13 cellular contexts compared by ENCODE assay signal in the genomic region with DNA sequence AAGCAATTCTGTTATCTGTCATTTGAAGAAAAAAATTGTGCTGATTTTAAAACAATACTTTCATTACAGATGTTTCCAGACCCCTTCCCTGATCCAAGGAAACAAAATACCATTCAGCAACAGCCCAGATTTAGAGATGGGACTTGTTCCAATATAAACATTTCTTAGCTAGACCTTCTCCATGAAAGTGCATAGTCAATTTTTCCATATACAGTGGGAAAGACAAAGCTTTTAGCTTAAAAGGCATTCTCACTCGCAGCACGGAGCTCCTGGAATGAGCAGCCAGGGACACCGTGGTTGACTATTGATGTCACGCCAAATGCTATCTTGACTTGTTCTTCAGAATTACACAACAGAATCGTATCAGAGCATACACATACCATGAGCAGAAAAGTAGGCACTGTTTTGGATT. TPM values are rescaled to one million over a fixed set of nuclear protein-coding genes. Genes with fewer than 3 reads are reported as not detected.
DNase-seq lines count a peak whose midpoint lies in the region; ATAC-seq, FAIRE-seq and TF ChIP-seq lines count a peak whose summit lies in the region.
"Had no signal": no experiment of that assay in that cellular context is flagged by ENCODE, and none has a peak within 500 bp of the region (broad histone marks: within the 10 kb centered on the region; RNA-seq: fewer than 3 reads in every experiment).

No MANE protein-coding gene starts in this region.

- DNase-seq in IMR-90 = peak; percentile 80
- DNase-seq in mammary epithelial cell = no peak
- DNase-seq in stomach = no peak
- DNase-seq in effector memory CD4-positive, alpha-beta T cell = no peak
- no peak for DNase-seq in activated T-cell treated with anti-CD3 and anti-CD28 coated beads, Interleukin-2, amount 50 U/mL, for 4 hours
- DNase-seq in G401 (ENCODE audit: low spot score) = no peak
- DNase-seq: DND-41; effector CD8-positive, alpha-beta T cell; NCI-H774; stimulated activated CD4-positive, alpha-beta T cell treated with anti-CD3 and anti-CD28 coated beads, Interleukin-4, amount 100 ng/mL, for 24 hours; T-helper 9 cell had no signal

- H4K20me1 ChIP-seq in IMR-90 (ENCODE audit: insufficient read depth, low read length) (no peaks in the 10 kb centered on the region), mammary epithelial cell (ENCODE audit: insufficient read depth, low read length) (no peaks in the 10 kb centered on the region)

- peak overlapping the region; percentile 56; the same call in 1 of the 2 replicates for H3K14ac ChIP-seq in IMR-90 (replicated peaks; ENCODE audit: low read depth, low read length)

- H3K27me3 Mint-ChIP-seq in activated T-cell treated with anti-CD3 and anti-CD28 coated beads, Interleukin-2, amount 50 U/mL, for 4 hours (ENCODE audit: low read depth) = peaks cover 30% of the 10 kb centered on the region

- peak overlapping the region; percentile 78 for H3K4ac ChIP-seq in IMR-90 (ENCODE audit: low read depth, low read length)

- H3K4me1 ChIP-seq in IMR-90 (ENCODE audit: control insufficient read depth, insufficient read depth, low read length) (peaks cover 17% of the 10 kb centered on the region), mammary epithelial cell (ENCODE audit: insufficient read depth, low read length) (peaks cover 5% of the 10 kb centered on the region), stomach (peaks cover 0 to 59% (median 27%) of the 10 kb centered on the region in 4 donors)
- no peaks in the 10 kb centered on the region for H3K4me1 ChIP-seq in effector memory CD4-positive, alpha-beta T cell (ENCODE audit: control insufficient read depth, insufficient read depth, low read length, poor library complexity, severe bottlenecking)

- H3K4me2 ChIP-seq in IMR-90 (ENCODE audit: low read depth, low read length) = peak overlapping the region; percentile 40
- no peak overlapping the region for H3K4me2 ChIP-seq in mammary epithelial cell (ENCODE audit: insufficient read depth, low read depth, low read length)

- no CpG with 5 or more reads among the region's 5 CpGs for WGBS in IMR-90 (ENCODE audit: extremely low coverage in 2 of 2, insufficient read length in 1 of 2), 2 experiments
- WGBS in mammary epithelial cell (ENCODE audit: low coverage, missing lambda C conversion rate) = 32% methylated on average over 4 of the region's 5 CpGs
- WGBS in stomach, 5 donors = 7 to 24% (median 16%) methylated on average over 5 of the region's 5 CpGs

- no peaks in the 10 kb centered on the region; a peak in 1 of 4 replicates for H3K79me1 ChIP-seq in IMR-90 (ENCODE audit: low read depth in 1 of 2, low read length in 2 of 2)

- dilution Hi-C loops in IMR-90 (cut with HindIII; ENCODE audit: low sequenced_read_pairs, unreplicated experiment) (no loop called here), mammary epithelial cell (cut with HindIII; ENCODE audit: low sequenced_read_pairs) (no loop called here)

- FAIRE-seq in islet of Langerhans (lab: Jason Lieb, UNC) = peak; percentile 21

- H3K4me3 ChIP-seq in IMR-90 (ENCODE audit: insufficient read depth, low read depth, low read length) (no peak overlapping the region), mammary epithelial cell (replicated peaks in 1 of 3; ENCODE audit: insufficient read depth in 1 of 3, low read depth in 2 of 3, low read length in 3 of 3) (no peak overlapping the region), stomach (no peak overlapping the region)
- no peak overlapping the region for H3K4me3 ChIP-seq in effector memory CD4-positive, alpha-beta T cell (ENCODE audit: insufficient read depth, low read depth, low read length, poor library complexity, severe bottlenecking)

- 0 out of 2 replicates have a peak overlapping the region, but pooled peaks have one; percentile 21 for H3K56ac ChIP-seq in IMR-90 (ENCODE audit: extremely low read depth, insufficient read depth, low read length)

- no peaks in the 10 kb centered on the region for H3K36me3 Mint-ChIP-seq in activated T-cell treated with anti-CD3 and anti-CD28 coated beads, Interleukin-2, amount 50 U/mL, for 4 hours (ENCODE audit: insufficient read depth)

- peak; percentile 19 for ATAC-seq in IMR-90 (ENCODE audit: low read depth)
- ATAC-seq in HG03378 (IDR thresholded peaks at IDR 0.05; ENCODE audit: unreplicated experiment) = no peak
- no peak for ATAC-seq in activated T-cell treated with anti-CD3 and anti-CD28 coated beads, Interleukin-2, amount 50 U/mL, for 4 hours

- CTCF ChIA-PET in IMR-90 (lab: Yijun Ruan, JAX) (no interaction called here), mammary epithelial cell (lab: Charles Lee; ENCODE audit: low non-redundant PET) (no interaction called here)

- H3K36me3 ChIP-seq in IMR-90 (ENCODE audit: control insufficient read depth, insufficient read depth, low read length) (peaks cover 5% of the 10 kb centered on the region; the same call in 1 of the 2 replicates), mammary epithelial cell (ENCODE audit: insufficient read depth, low read length) (no peaks in the 10 kb centered on the region), stomach (no peaks in the 10 kb centered on the region)
- no peaks in the 10 kb centered on the region for H3K36me3 ChIP-seq in effector memory CD4-positive, alpha-beta T cell (ENCODE audit: control insufficient read depth, insufficient read depth, low read length)

- H3K27me3 ChIP-seq in IMR-90 (ENCODE audit: control insufficient read depth, insufficient read depth, low read length) (no peaks in the 10 kb centered on the region), mammary epithelial cell (ENCODE audit: insufficient read depth, low read length) (no peaks in the 10 kb centered on the region), stomach (no peaks in the 10 kb centered on the region)
- H3K27me3 ChIP-seq in effector memory CD4-positive, alpha-beta T cell (replicated peaks; ENCODE audit: control insufficient read depth, insufficient read depth, low read length, poor library complexity, severe bottlenecking) = peaks cover 5% of the 10 kb centered on the region

- H2AK9ac ChIP-seq in IMR-90 (replicated peaks; ENCODE audit: low read depth, low read length, poor library complexity) = no peak overlapping the region

- H2BK5ac ChIP-seq in IMR-90 (ENCODE audit: low read depth, low read length, poor library complexity, severe bottlenecking) = peak overlapping the region; percentile 7

- H2AK5ac ChIP-seq in IMR-90 (ENCODE audit: low read depth, low read length) = no peak overlapping the region

- peak overlapping the region; percentile 48; the same call in 2 of the 3 replicates for H2BK15ac ChIP-seq in IMR-90 (ENCODE audit: low read depth, low read length)

- TF ChIP-seq POLR2A in IMR-90 (IDR thresholded peaks at IDR 0.05; ENCODE audit: low read depth, low read length) = no peak
- TF ChIP-seq POLR2A in stomach (IDR thresholded peaks at IDR 0.05) = no peak

- POLR2A ChIA-PET in IMR-90 (lab: Charles Lee; ENCODE audit: unreplicated experiment) = no interaction called here

- no peak for TF ChIP-seq RAD21 in IMR-90 (IDR thresholded peaks at IDR 0.05; ENCODE audit: low read length)

- H4K8ac ChIP-seq in IMR-90 (ENCODE audit: low read depth in 2 of 2, low read length in 2 of 2) = peak overlapping the region; percentile 17 to 72; a peak in 2 of 4 replicates

- no peak overlapping the region for H3K4me3 Mint-ChIP-seq in activated T-cell treated with anti-CD3 and anti-CD28 coated beads, Interleukin-2, amount 50 U/mL, for 4 hours

- H2BK120ac ChIP-seq in IMR-90 (ENCODE audit: low read depth, low read length) = peak overlapping the region; percentile 69

- TF ChIP-seq EP300 in stomach (IDR thresholded peaks at IDR 0.05) = no peak

- intact Hi-C loops in IMR-90 (cut with micrococcal nuclease) = loop anchor here (1.0 kb wide), 2 partner anchors 8 to 18 kb away; no protein-coding TSS in a partner anchor
- intact Hi-C loops in mammary epithelial cell (cut with micrococcal nuclease) = no loop called here
- intact Hi-C loops in stomach (cut with DNase I; ENCODE audit: low total_unique reads) = no loop called here

- H3K4me1 Mint-ChIP-seq in activated T-cell treated with anti-CD3 and anti-CD28 coated beads, Interleukin-2, amount 50 U/mL, for 4 hours (ENCODE audit: low read depth) = no peaks in the 10 kb centered on the region

- H3K9me3 Mint-ChIP-seq in activated T-cell treated with anti-CD3 and anti-CD28 coated beads, Interleukin-2, amount 50 U/mL, for 4 hours = no peaks in the 10 kb centered on the region

- peaks cover 4% of the 10 kb centered on the region; the same call in 1 of the 2 replicates for H3K9me1 ChIP-seq in IMR-90 (ENCODE audit: insufficient read depth, low read length)

- H3K9ac ChIP-seq in IMR-90 (ENCODE audit: low read depth, low read length) = no peak overlapping the region
- no peak overlapping the region for H3K9ac ChIP-seq in mammary epithelial cell (ENCODE audit: insufficient read depth, low read length)

- H4K91ac ChIP-seq in IMR-90 (ENCODE audit: insufficient read depth, low read depth, low read length) = peak overlapping the region; percentile 43; the same call in 1 of the 2 replicates

- H3K27ac ChIP-seq in IMR-90 (ENCODE audit: insufficient read depth, low read length) (peak overlapping the region; percentile 69; the same call in 1 of the 2 replicates), mammary epithelial cell (ENCODE audit: insufficient read depth, low read depth, low read length) (no peak overlapping the region), stomach (peak overlapping the region; percentile 36 to 81 (median 68))
- no peak overlapping the region for H3K27ac ChIP-seq in effector memory CD4-positive, alpha-beta T cell (ENCODE audit: insufficient read depth, low read length, poor library complexity, severe bottlenecking)

- H3K23ac ChIP-seq in IMR-90 (ENCODE audit: low read depth, low read length) = peak overlapping the region; percentile 61; the same call in 1 of the 2 replicates

- TF ChIP-seq CTCF in IMR-90 (conservative IDR thresholded peaks at IDR 0.05; ENCODE audit: low read depth, low read length) (no peak), mammary epithelial cell (conservative IDR thresholded peaks at IDR 0.05 in 1 of 2, IDR thresholded peaks at IDR 0.05 in 1 of 2; ENCODE audit: extremely low read depth in 1 of 2, insufficient read depth in 1 of 2, low read depth in 1 of 2, low read length in 2 of 2) (no peak), stomach (IDR thresholded peaks at IDR 0.05) (no peak)

- peak overlapping the region; percentile 17 for H3K18ac ChIP-seq in IMR-90 (ENCODE audit: low read depth, low read length)

- H2AFZ ChIP-seq in IMR-90 (replicated peaks; ENCODE audit: low read length, poor library complexity) (no peak overlapping the region), mammary epithelial cell (ENCODE audit: low read depth, low read length) (peak overlapping the region; percentile 55)

- H4K5ac ChIP-seq in IMR-90 (ENCODE audit: low read depth, low read length) = peak overlapping the region; percentile 66

- BruUV-seq in IMR-90 (replicated peaks; lab: Mats Ljungman, UMichigan) (no TSS peak), mammary epithelial cell (replicated peaks; lab: Mats Ljungman, UMichigan) (no TSS peak)

- H3K9me3 ChIP-seq in IMR-90 (ENCODE audit: control insufficient read depth, insufficient read depth, low read length) = no peaks in the 10 kb centered on the region
- no peaks in the 10 kb centered on the region for H3K9me3 ChIP-seq in mammary epithelial cell (replicated peaks; ENCODE audit: insufficient read depth, low read length)
- H3K9me3 ChIP-seq in stomach = no peaks in the 10 kb centered on the region
- H3K9me3 ChIP-seq in effector memory CD4-positive, alpha-beta T cell (ENCODE audit: control insufficient read depth, low read length) = no peaks in the 10 kb centered on the region

- H3K79me2 ChIP-seq in mammary epithelial cell (ENCODE audit: insufficient read depth, low read length) = no peaks in the 10 kb centered on the region

- peak overlapping the region; percentile 71 for H2BK20ac ChIP-seq in IMR-90 (ENCODE audit: low read depth, low read length)

- in situ Hi-C loops in IMR-90 (cut with MboI; ENCODE audit: low sequenced_read_pairs) (no loop called here), mammary epithelial cell (cut with MboI; ENCODE audit: low sequenced_read_pairs in 2 of 2) (no loop called here), G401 (cut with HindIII; ENCODE audit: low sequenced_read_pairs) (no loop called here)

RNA-seq across cellular contexts. Expression of gene LAMA4, which starts 21.5 kb away (rescaled TPM):
- 29.7 and 35.8 TPM in 2 replicates for total RNA-seq in IMR-90 (2012; rRNA removed)
- polyA plus RNA-seq in IMR-90 (2012; rRNA removed) = 28.9 and 33.9 TPM in 2 replicates
- polyA plus RNA-seq in IMR-90 (2012; cell fraction: cytosol; rRNA removed) = 51.0 and 61.1 TPM in 2 replicates
- polyA plus RNA-seq in IMR-90 (2012; cell fraction: nucleus; rRNA removed; ENCODE audit: low replicate concordance) = 36.2 and 63.2 TPM in 2 replicates
- 1 to 10 TPM in 1 of 2 donors, under 1 TPM in 1; 0.35 to 1.2 TPM for total RNA-seq in mammary epithelial cell
- polyA plus RNA-seq in mammary epithelial cell = 0.18 TPM
- not detected for polyA minus RNA-seq in mammary epithelial cell
- total RNA-seq in stomach = 100 to 1,000 TPM in 2 of 5 donors, 10 to 100 TPM in 3; 39.1 to 324 (median 56.1) TPM
- polyA plus RNA-seq in stomach = 10 to 100 TPM in 2 of 3 donors, 1 to 10 TPM in 1; 9.7 to 18.5 (median 14.0) TPM
- total RNA-seq in activated T-cell treated with anti-CD3 and anti-CD28 coated beads, Interleukin-2, amount 50 U/mL, for 4 hours = under 1 TPM in 2 of 3 donors, not detected in 1; 0.30 to 0.34 TPM
- total RNA-seq in G401 (2014; rRNA removed; shearing (Covaris generic)) = 2.3 and 2.6 TPM in 2 replicates

Comparison
In these comparisons a context has a peak if more than half of its experiments do, and no peak if none do; other contexts are left out.
1. H3K27ac ChIP-seq: peak in IMR-90 (single experiment) and stomach (5 of 5); none in mammary epithelial cell (single experiment) and effector memory CD4-positive, alpha-beta T cell (single experiment).